Comparison of ENCODE assay signal across 16 cellular contexts in genomic region chr11:73239111-73239521, GRCh38. TPM values are rescaled to one million over a fixed set of nuclear protein-coding genes. Genes with fewer than 3 reads are reported as not detected.
A peak's percentile ranks its signal among the peaks of the same experiment; 100 is the strongest.
DNase-seq lines count a peak whose midpoint lies in the region; ATAC-seq, FAIRE-seq and TF ChIP-seq lines count a peak whose summit lies in the region.
"Had no signal": no experiment of that assay in that cellular context is flagged by ENCODE, and none has a peak within 500 bp of the region (broad histone marks: within the 10 kb centered on the region; RNA-seq: fewer than 3 reads in every experiment).

No MANE protein-coding gene starts in this region.

- DNase-seq in ascending aorta (ENCODE audit: low spot score in 2 of 2) (no peak), HepG2 (ENCODE audit: low spot score) (no peak), gastrocnemius medialis (peak in 1 of 2 donors; percentile 32), DMS 273 (lab: John Stamatoyannopoulos, UW; ENCODE audit: unreplicated experiment) (no peak), NCI-H82 (lab: John Stamatoyannopoulos, UW) (no peak)
- DNase-seq: NCI-H1436 treated with DMSO at 0.1 percent for 48 hours, NCI-H2227 treated with DMSO at 0.1 percent for 48 hours, NCI-H526, RPMI8226 had no signal

- no peaks in the 10 kb centered on the region for H4K20me1 ChIP-seq in HepG2 (ENCODE audit: insufficient read depth, low read length)
- H4K20me1 ChIP-seq: BLaER1 treated with 17β-estradiol and CSF1 and Interleukin-3, amounts not matched to agents 10 nM and 100 nM had no signal

- H3K27ac ChIP-seq in HEK293 (ENCODE audit: extremely low read depth, low read depth, low read length) (no peak overlapping the region), ascending aorta (peak overlapping the region; percentile 54 to 76), HepG2 (ENCODE audit: extremely low read length, insufficient read depth, low read length) (no peak overlapping the region), gastrocnemius medialis (peak overlapping the region; percentile 92 to 98 (median 96))
- H3K27ac ChIP-seq: BLaER1 treated with 17β-estradiol and CSF1 and Interleukin-3, amounts not matched to agents 10 nM and 100 nM had no signal

- TF ChIP-seq EP300 in HepG2 (IDR thresholded peaks at IDR 0.05; ENCODE audit: low read depth in 2 of 2, low read length in 2 of 2) (no peak), HepG2 (CRISPR knock-in tag; IDR thresholded peaks at IDR 0.05; ENCODE audit: borderline replicate concordance) (no peak)

- ATAC-seq in HepG2 (no peak), gastrocnemius medialis (no peak), HG02852 (IDR thresholded peaks at IDR 0.05; ENCODE audit: unreplicated experiment) (no peak)

- WGBS in HepG2 (ENCODE audit: low lambda C conversion rate), result 71% methylated on average over 5 of the region's 6 CpGs

- CTCF ChIA-PET in HEK293 (lab: Yijun Ruan, JAX) (interaction anchor here (1.6 kb wide), 1 partner anchor 61 kb away, joined by 3 read pairs; no protein-coding TSS in a partner anchor), HepG2 (lab: Yijun Ruan, JAX; ENCODE audit: low intra/inter-chr PET ratio, low total read pairs) (no interaction called here)

- FAIRE-seq in HepG2 (lab: Jason Lieb, UNC), result no peak
- FAIRE-seq: H54 had no signal

- H3K4me3 ChIP-seq in HEK293 (ENCODE audit: low read depth, low read length) (no peak overlapping the region), ascending aorta (no peak overlapping the region), HepG2 (replicated peaks in 1 of 3; ENCODE audit: insufficient read depth in 1 of 3, low read depth in 2 of 3, low read length in 3 of 3) (no peak overlapping the region), gastrocnemius medialis (no peak overlapping the region)
- H3K4me3 ChIP-seq: BLaER1 treated with 17β-estradiol and CSF1 and Interleukin-3, amounts not matched to agents 10 nM and 100 nM had no signal

- no peaks in the 10 kb centered on the region for H3K4me1 ChIP-seq in HEK293 (ENCODE audit: control insufficient read depth, insufficient read depth, low read length)
- peaks cover 5 to 20% of the 10 kb centered on the region in 2 donors for H3K4me1 ChIP-seq in ascending aorta
- H3K4me1 ChIP-seq in HepG2 (ENCODE audit: insufficient read depth, low read length), result peaks cover 37% of the 10 kb centered on the region
- peaks cover 71 to 85% of the 10 kb centered on the region in 2 donors for H3K4me1 ChIP-seq in gastrocnemius medialis

- no peaks in the 10 kb centered on the region for H3K27me3 ChIP-seq in ascending aorta
- no peaks in the 10 kb centered on the region for H3K27me3 ChIP-seq in HepG2 (ENCODE audit: control insufficient read depth in 1 of 2, insufficient read depth in 2 of 2, low read length in 2 of 2)
- H3K27me3 ChIP-seq in gastrocnemius medialis, result no peaks in the 10 kb centered on the region
- H3K27me3 ChIP-seq: BLaER1 treated with 17β-estradiol and CSF1 and Interleukin-3, amounts not matched to agents 10 nM and 100 nM had no signal

- H3K36me3 ChIP-seq in HEK293 (ENCODE audit: control insufficient read depth in 2 of 2, insufficient read depth in 1 of 2, low read length in 2 of 2), result no peaks in the 10 kb centered on the region
- H3K36me3 ChIP-seq in ascending aorta, result no peaks in the 10 kb centered on the region
- no peaks in the 10 kb centered on the region for H3K36me3 ChIP-seq in HepG2 (replicated peaks in 1 of 2; ENCODE audit: control insufficient read depth in 1 of 2, insufficient read depth in 2 of 2, low read length in 2 of 2)
- no peaks in the 10 kb centered on the region for H3K36me3 ChIP-seq in gastrocnemius medialis
- H3K36me3 ChIP-seq: BLaER1 treated with 17β-estradiol and CSF1 and Interleukin-3, amounts not matched to agents 10 nM and 100 nM had no signal

- no peak for TF ChIP-seq CTCF in HEK293 (tag by site-specific recombination; IDR thresholded peaks at IDR 0.05)
- no peak for TF ChIP-seq CTCF in ascending aorta (IDR thresholded peaks at IDR 0.05)
- no peak for TF ChIP-seq CTCF in HepG2 (CRISPR knock-in tag; IDR thresholded peaks at IDR 0.05)
- no peak for TF ChIP-seq CTCF in gastrocnemius medialis (IDR thresholded peaks at IDR 0.05 in 4 of 5, conservative IDR thresholded peaks at IDR 0.05 in 1 of 5)

- no peak overlapping the region for H3K4me2 ChIP-seq in HepG2 (ENCODE audit: low read depth, low read length)
- H3K4me2 ChIP-seq: BLaER1 treated with 17β-estradiol and CSF1 and Interleukin-3, amounts not matched to agents 10 nM and 100 nM had no signal

- in situ Hi-C loops in HepG2 (cut with HindIII; ENCODE audit: extremely low pct_ligation_motif_present, low pct_unique_long_range_greater_than_20kb), result loop anchor here (5.0 kb wide), 1 partner anchor 52 kb away; no protein-coding TSS in a partner anchor
- in situ Hi-C loops in gastrocnemius medialis (cut with MboI; ENCODE audit: low sequenced_read_pairs in 4 of 4), result no loop called here

- no peaks in the 10 kb centered on the region for H3K79me2 ChIP-seq in HepG2 (ENCODE audit: insufficient read depth, low read length)

- no peak overlapping the region for H2AFZ ChIP-seq in HepG2 (ENCODE audit: low read length)

- no peak for TF ChIP-seq RAD21 in HepG2 (CRISPR knock-in tag; IDR thresholded peaks at IDR 0.05)

- H3K9me3 ChIP-seq in HEK293 (ENCODE audit: control insufficient read depth, insufficient read depth, low read depth, low read length) (no peaks in the 10 kb centered on the region), ascending aorta (no peaks in the 10 kb centered on the region), HepG2 (ENCODE audit: low read length) (no peaks in the 10 kb centered on the region), gastrocnemius medialis (no peaks in the 10 kb centered on the region)
- H3K9me3 ChIP-seq: BLaER1 treated with 17β-estradiol and CSF1 and Interleukin-3, amounts not matched to agents 10 nM and 100 nM had no signal

- H3K9ac ChIP-seq in HepG2 (ENCODE audit: insufficient read depth, low read depth, low read length), result no peak overlapping the region

- BruUV-seq in HepG2 (replicated peaks; lab: Mats Ljungman, UMichigan), result no TSS peak

- no peak for TF ChIP-seq POLR2A in HepG2 (IDR thresholded peaks at IDR 0.05; ENCODE audit: insufficient read depth in 1 of 2, low read depth in 2 of 2, low read length in 2 of 2)
- TF ChIP-seq POLR2A in gastrocnemius medialis (IDR thresholded peaks at IDR 0.05), result no peak

- intact Hi-C loops in ascending aorta (cut with DNase I) (no loop called here), HepG2 (cut with micrococcal nuclease; ENCODE audit: unreplicated experiment) (no loop called here), gastrocnemius medialis (cut with DNase I; ENCODE audit: low total_unique reads) (loop anchor here (5.0 kb wide), 1 partner anchor 138 kb away; the partner anchor contains the start of gene RELT)

- POLR2A ChIA-PET in HEK293 (lab: Yijun Ruan, JAX) (no interaction called here), HepG2 (lab: Yijun Ruan, JAX) (no interaction called here)

RNA-seq across cellular contexts. Expression of gene P2RY2, which starts 21.0 kb away (rescaled TPM):
- total RNA-seq in ascending aorta, result 18.3 TPM
- 3.0 and 3.1 TPM in 2 replicates for total RNA-seq in HepG2 (2016; rRNA removed; fragmentation: Illumina TruSeq; extraction: Trizol)
- total RNA-seq in HepG2 (2016; cell fraction: cytosol; rRNA removed; fragmentation: Illumina TruSeq; extraction: Trizol; ENCODE audit: low read depth), result 0.71 and 0.91 TPM in 2 replicates
- total RNA-seq in HepG2 (2016; cell fraction: insoluble cytoplasmic fraction; rRNA removed; fragmentation: Illumina TruSeq; extraction: Trizol), result 2.6 and 3.4 TPM in 2 replicates
- total RNA-seq in HepG2 (2016; cell fraction: membrane; rRNA removed; fragmentation: Illumina TruSeq; extraction: Trizol), result 2.5 and 3.7 TPM in 2 replicates
- 2.9 and 3.2 TPM in 2 replicates for total RNA-seq in HepG2 (2016; cell fraction: nucleus; rRNA removed; fragmentation: Illumina TruSeq; extraction: Trizol)
- polyA plus RNA-seq in HepG2 (2011; rRNA removed), result 0.95 and 1.6 TPM in 2 replicates
- polyA plus RNA-seq in HepG2 (2011; cell fraction: cytosol; rRNA removed), result 1.0 and 1.1 TPM in 2 replicates
- polyA plus RNA-seq in HepG2 (2011; cell fraction: nucleus; rRNA removed), result 1.6 TPM in 2 replicates
- 0.24 and 0.47 TPM in 2 replicates for polyA plus RNA-seq in HepG2 (2012)
- 0.67 and 1.3 TPM in 2 replicates for polyA plus RNA-seq in HepG2 (2016; cell fraction: cytosol; fragmentation: Illumina TruSeq; extraction: Trizol; ENCODE audit: low read depth)
- polyA plus RNA-seq in HepG2 (2016; cell fraction: insoluble cytoplasmic fraction; fragmentation: Illumina TruSeq; extraction: Trizol; ENCODE audit: low read depth), result 2.5 and 3.0 TPM in 2 replicates
- 2.0 and 2.3 TPM in 2 replicates for polyA plus RNA-seq in HepG2 (2016; cell fraction: membrane; fragmentation: Illumina TruSeq; extraction: Trizol; ENCODE audit: low read depth)
- polyA plus RNA-seq in HepG2 (2016; cell fraction: nucleus; fragmentation: Illumina TruSeq; extraction: Trizol; ENCODE audit: insufficient read depth, low read depth), result 2.1 and 3.2 TPM in 2 replicates
- 1.4 and 2.5 TPM in 2 replicates for polyA minus RNA-seq in HepG2 (2011; rRNA and poly(A)+ RNA removed; ENCODE audit: low replicate concordance)
- polyA minus RNA-seq in HepG2 (2011; cell fraction: cytosol; rRNA and poly(A)+ RNA removed), result 0.49 and 1.5 TPM in 2 replicates
- polyA minus RNA-seq in HepG2 (2011; cell fraction: nucleus; rRNA and poly(A)+ RNA removed), result 0.77 and 1.1 TPM in 2 replicates
- total RNA-seq in gastrocnemius medialis, result 10 to 100 TPM; 21.8 to 52.6 (median 44.5) TPM
- total RNA-seq: OCI-LY7 had no signal

RNA-seq across cellular contexts. Expression of gene P2RY6, which starts 33.0 kb away (rescaled TPM):
- total RNA-seq in ascending aorta, result 8.8 TPM
- 0.11 and 0.29 TPM in 2 replicates for total RNA-seq in HepG2 (2016; rRNA removed; fragmentation: Illumina TruSeq; extraction: Trizol)
- total RNA-seq in HepG2 (2016; cell fraction: cytosol; rRNA removed; fragmentation: Illumina TruSeq; extraction: Trizol; ENCODE audit: low read depth), result 0.10 TPM in 1 of 2 replicates, not detected in the other
- total RNA-seq in HepG2 (2016; cell fraction: insoluble cytoplasmic fraction; rRNA removed; fragmentation: Illumina TruSeq; extraction: Trizol), result 0.13 and 0.27 TPM in 2 replicates
- total RNA-seq in HepG2 (2016; cell fraction: membrane; rRNA removed; fragmentation: Illumina TruSeq; extraction: Trizol), result not detected in 2 replicates
- total RNA-seq in HepG2 (2016; cell fraction: nucleus; rRNA removed; fragmentation: Illumina TruSeq; extraction: Trizol), result not detected in 2 replicates
- 0.09 and 0.29 TPM in 2 replicates for polyA plus RNA-seq in HepG2 (2011; rRNA removed)
- polyA plus RNA-seq in HepG2 (2011; cell fraction: cytosol; rRNA removed), result 0.10 and 0.12 TPM in 2 replicates
- 0.05 and 0.35 TPM in 2 replicates for polyA plus RNA-seq in HepG2 (2011; cell fraction: nucleus; rRNA removed)
- 0.24 TPM in 1 of 2 replicates, not detected in the other for polyA plus RNA-seq in HepG2 (2012)
- polyA plus RNA-seq in HepG2 (2016; cell fraction: cytosol; fragmentation: Illumina TruSeq; extraction: Trizol; ENCODE audit: low read depth), result 0.05 and 0.06 TPM in 2 replicates
- 0.10 and 0.20 TPM in 2 replicates for polyA plus RNA-seq in HepG2 (2016; cell fraction: insoluble cytoplasmic fraction; fragmentation: Illumina TruSeq; extraction: Trizol; ENCODE audit: low read depth)
- polyA plus RNA-seq in HepG2 (2016; cell fraction: membrane; fragmentation: Illumina TruSeq; extraction: Trizol; ENCODE audit: low read depth), result 0.10 and 0.17 TPM in 2 replicates
- polyA plus RNA-seq in HepG2 (2016; cell fraction: nucleus; fragmentation: Illumina TruSeq; extraction: Trizol; ENCODE audit: insufficient read depth, low read depth), result 0.36 and 0.41 TPM in 2 replicates
- polyA minus RNA-seq in HepG2 (2011; rRNA and poly(A)+ RNA removed; ENCODE audit: low replicate concordance), result 0.40 and 1.7 TPM in 2 replicates
- polyA minus RNA-seq in HepG2 (2011; cell fraction: cytosol; rRNA and poly(A)+ RNA removed), result not detected in 2 replicates
- 0.12 and 0.26 TPM in 2 replicates for polyA minus RNA-seq in HepG2 (2011; cell fraction: nucleus; rRNA and poly(A)+ RNA removed)
- 1 to 10 TPM in 2 of 4 donors, under 1 TPM in 1, not detected in 1; 0.78 to 2.8 (median 1.1) TPM for total RNA-seq in gastrocnemius medialis
- total RNA-seq: HT1080, OCI-LY7, SK-MEL-5 had no signal

Comparison
In these comparisons a context has a peak if more than half of its experiments do, and no peak if none do; other contexts are left out.
1. H3K27ac ChIP-seq: peak in ascending aorta (2 of 2) and gastrocnemius medialis (4 of 4); none in HEK293 (single experiment) and HepG2 (single experiment).